23 cellular contexts compared by ENCODE assay signal in the genomic region with DNA sequence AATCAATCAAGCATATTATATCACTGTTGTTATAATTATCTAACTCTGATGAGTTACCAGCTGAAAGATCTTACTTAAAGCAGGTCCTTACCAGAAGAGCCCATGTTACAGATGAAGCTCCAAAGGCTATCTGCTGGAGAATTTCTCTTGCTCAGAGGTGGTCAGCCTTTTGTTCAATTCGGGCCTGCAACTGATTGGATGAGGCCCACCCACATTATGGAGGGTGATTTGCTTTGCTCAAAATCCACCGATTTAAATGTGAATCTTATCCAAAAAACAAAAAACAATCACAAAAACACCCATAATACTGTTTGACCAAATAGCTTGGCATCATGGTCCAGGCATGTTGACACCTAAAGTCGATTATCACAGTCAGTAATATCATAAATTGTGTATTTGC.
"Had no signal": no experiment of that assay in that cellular context is flagged by ENCODE, and none has a peak within 500 bp of the region (broad histone marks: within the 10 kb centered on the region; RNA-seq: fewer than 3 reads in every experiment).

No MANE protein-coding gene starts in this region.

- H3K4me1 Mint-ChIP-seq: T-cell had no signal

- H3K27ac Mint-ChIP-seq: T-cell; T-helper 1 cell treated with Interleukin-12 subunit alpha and Interleukin-12 subunit beta and Interleukin-4 antibody, amounts not matched to agents 30 μg/mL and 1 μg/mL, for 36 hours had no signal

- H3K36me3 ChIP-seq: SJSA1 had no signal

- H3K9ac ChIP-seq: KMS-11 had no signal

- H3K4me3 Mint-ChIP-seq: T-cell; T-helper 1 cell treated with Interleukin-12 subunit alpha and Interleukin-12 subunit beta and Interleukin-4 antibody, amounts not matched to agents 30 μg/mL and 1 μg/mL, for 36 hours had no signal

- H3K27ac ChIP-seq: KMS-11, SJSA1, SK-N-MC had no signal

- H3K36me3 Mint-ChIP-seq: T-cell had no signal

- ATAC-seq: T-cell had no signal

- DNase-seq: MV-4-11, NCI-H1048, NCI-H1105, NCI-H1417, NCI-H1436 treated with DMSO at 0.1 percent for 48 hours, NCI-H1694 treated with DMSO at 0.1 percent for 48 hours, NCI-H1930, NCI-H2081, NCI-H2107, NCI-H2227 treated with DMSO at 0.1 percent for 48 hours, NCI-H510A, NCI-H524 treated with DMSO at 0.1 percent for 48 hours, NCI-H69, NCI-H774, Right ventricle myocardium superior, RPMI8226, SIG-M5, SW 1271, T-cell had no signal

- H3K9me3 Mint-ChIP-seq: T-helper 1 cell treated with Interleukin-12 subunit alpha and Interleukin-12 subunit beta and Interleukin-4 antibody, amounts not matched to agents 30 μg/mL and 1 μg/mL, for 36 hours had no signal

- H3K27me3 Mint-ChIP-seq: T-cell had no signal

- H3K4me1 ChIP-seq: SJSA1 had no signal

- H3K4me3 ChIP-seq: SJSA1, SK-N-MC had no signal

- H3K9me3 ChIP-seq: SJSA1 had no signal
